Comparison of ENCODE assay signal across 8 cellular contexts in genomic region chr15:68279779-68280745, GRCh38. TPM values are rescaled to one million over a fixed set of nuclear protein-coding genes. Genes with fewer than 3 reads are reported as not detected.
DNase-seq lines count a peak whose midpoint lies in the region; ATAC-seq and TF ChIP-seq lines count a peak whose summit lies in the region.

No MANE protein-coding gene starts in this region.

- ATAC-seq in GM18517 (IDR thresholded peaks at IDR 0.05; ENCODE audit: unreplicated experiment) (no peak), omental fat pad (ENCODE audit: low FRiP score) (no peak)

- TF ChIP-seq CTCF in AG04449 (IDR thresholded peaks at IDR 0.05; ENCODE audit: insufficient read depth, low read length, missing control alignments): no peak
- TF ChIP-seq CTCF in MCF 10A (IDR thresholded peaks at IDR 0.05; ENCODE audit: unreplicated experiment): no peak
- TF ChIP-seq CTCF in omental fat pad (IDR thresholded peaks at IDR 0.05): no peak

- no TSS peak for BruUV-seq in MCF 10A (replicated peaks; lab: Mats Ljungman, UMichigan)

- H3K27ac ChIP-seq in HUES64 (ENCODE audit: low read depth, low read length): no peak overlapping the region
- H3K27ac ChIP-seq in mucosa of rectum (ENCODE audit: low read depth in 2 of 2, low read length in 2 of 2): peak overlapping the region in 1 of 2 donors; percentile 38

- H3K36me3 Mint-ChIP-seq in MCF 10A (ENCODE audit: insufficient read depth, unreplicated experiment): peaks cover 15% of the 10 kb centered on the region

- H3K27me3 ChIP-seq in HUES64 (ENCODE audit: insufficient read depth, low read length) (no peaks in the 10 kb centered on the region), mucosa of rectum (ENCODE audit: control insufficient read depth in 2 of 2, insufficient read depth in 2 of 2, low read length in 2 of 2) (no peaks in the 10 kb centered on the region)

- H3K9me3 ChIP-seq in HUES64 (ENCODE audit: insufficient read depth, low read depth, low read length) (0 out of 2 replicates have a peak, but pooled peaks cover 5% of the 10 kb centered on the region), mucosa of rectum (ENCODE audit: control insufficient read depth in 2 of 2, low read length in 2 of 2) (no peaks in the 10 kb centered on the region)

- H3K4me3 Mint-ChIP-seq in MCF 10A (ENCODE audit: unreplicated experiment): peak overlapping the region; percentile 85

- CTCF ChIA-PET in AG04449 (lab: Yijun Ruan, JAX) (interaction anchor here (1.0 to 13.7 kb wide), 4 partner anchors 20 to 595 kb away, joined by 3 to 134 read pairs (median 3); no protein-coding TSS in a partner anchor), MCF 10A (lab: Yijun Ruan, JAX) (interaction anchor here (0.8 to 3.2 kb wide), 6 partner anchors 10 to 27 kb away, joined by 3 to 22 read pairs (median 5); no protein-coding TSS in a partner anchor)

- H3K9ac ChIP-seq in HUES64 (ENCODE audit: low read depth, low read length) (peak overlapping the region; percentile 14; the same call in 1 of the 2 replicates), mucosa of rectum (ENCODE audit: low read depth in 1 of 2, low read length in 2 of 2) (peak overlapping the region in 1 of 2 donors; percentile 14)

- POLR2A ChIA-PET in AG04449 (lab: Yijun Ruan, JAX): interaction anchor here (0.8 to 1.1 kb wide), 2 partner anchors 8 to 10 kb away, joined by 3 to 4 read pairs; no protein-coding TSS in a partner anchor
- POLR2A ChIA-PET in MCF 10A (lab: Yijun Ruan, JAX): interaction anchor here (0.6 to 16.2 kb wide), 18 partner anchors 9 to 1936 kb away, joined by 3 to 415 read pairs (median 6); partner anchors contain the start of genes C15orf61, CLN6 and PIAS1

- H3K4me1 Mint-ChIP-seq in MCF 10A (ENCODE audit: insufficient read depth, unreplicated experiment): peaks cover 46% of the 10 kb centered on the region

- H3K27ac Mint-ChIP-seq in MCF 10A (ENCODE audit: low read depth, unreplicated experiment): peak overlapping the region; percentile 99

- H3K27me3 Mint-ChIP-seq in MCF 10A (ENCODE audit: insufficient read depth, unreplicated experiment): no peaks in the 10 kb centered on the region

- DNase-seq in AG04449 (ENCODE audit: low read depth, low spot score) (no peak), MCF 10A (ENCODE audit: unreplicated experiment) (peak; percentile 42), pons (ENCODE audit: low spot score) (no peak), omental fat pad (ENCODE audit: low spot score) (no peak), NCI-H748 treated with DMSO at 0.1 percent for 48 hours (lab: John Stamatoyannopoulos, UW) (no peak)

- no peaks in the 10 kb centered on the region for H3K9me3 Mint-ChIP-seq in MCF 10A (ENCODE audit: unreplicated experiment)

- H3K4me3 ChIP-seq in AG04449 (ENCODE audit: low read depth, low read length) (peak overlapping the region; percentile 99), HUES64 (ENCODE audit: low read length) (peak overlapping the region; percentile 85), mucosa of rectum (ENCODE audit: low read length in 2 of 2) (peak overlapping the region; percentile 88 to 97)

- H3K4me1 ChIP-seq in HUES64 (ENCODE audit: insufficient read depth, low read length) (peaks cover 42% of the 10 kb centered on the region), mucosa of rectum (ENCODE audit: control insufficient read depth in 2 of 2, insufficient read depth in 2 of 2, low read length in 2 of 2) (peaks cover 25 to 38% of the 10 kb centered on the region in 2 donors)

- 34% methylated on average over 11 of the region's 11 CpGs for WGBS in HUES64

- intact Hi-C loops in MCF 10A (cut with micrococcal nuclease): no loop called here

- H3K36me3 ChIP-seq in HUES64 (ENCODE audit: insufficient read depth, low read length): peaks cover 16% of the 10 kb centered on the region
- H3K36me3 ChIP-seq in mucosa of rectum (ENCODE audit: control insufficient read depth in 2 of 2, insufficient read depth in 2 of 2, low read length in 2 of 2): peaks cover 5 to 16% of the 10 kb centered on the region in 2 donors

RNA-seq across cellular contexts. Expression of gene FEM1B, which starts 2.5 kb away (rescaled TPM):
- 32.7 TPM for polyA plus RNA-seq in HUES64 (2013, experiment 1 of 2)
- polyA plus RNA-seq in HUES64 (2013, experiment 2 of 2): 36.9 TPM
- 50.7 and 70.2 TPM in 2 replicates for total RNA-seq in MCF 10A (2022)
- 10 to 100 TPM; 32.9 to 48.5 (median 40.9) TPM for total RNA-seq in omental fat pad

RNA-seq across cellular contexts. Expression of gene CLN6, which starts 50.5 kb away (rescaled TPM):
- 51.9 TPM for polyA plus RNA-seq in HUES64 (2013, experiment 1 of 2)
- 39.9 TPM for polyA plus RNA-seq in HUES64 (2013, experiment 2 of 2)
- 26.5 and 31.4 TPM in 2 replicates for total RNA-seq in MCF 10A (2022)
- 10 to 100 TPM; 15.6 to 40.1 (median 21.3) TPM for total RNA-seq in omental fat pad
